ENCODE assay signal across 1 cellular context in genomic region chr11:210122-210802, GRCh38.
TF ChIP-seq lines count a peak whose summit lies in the region.

No MANE protein-coding gene starts in this region.

TF ChIP-seq in GM23338, 12 proteins besides CTCF, POLR2A, EP300 and RAD21 (continued from another document):
- TF ChIP-seq, protein P1, sequence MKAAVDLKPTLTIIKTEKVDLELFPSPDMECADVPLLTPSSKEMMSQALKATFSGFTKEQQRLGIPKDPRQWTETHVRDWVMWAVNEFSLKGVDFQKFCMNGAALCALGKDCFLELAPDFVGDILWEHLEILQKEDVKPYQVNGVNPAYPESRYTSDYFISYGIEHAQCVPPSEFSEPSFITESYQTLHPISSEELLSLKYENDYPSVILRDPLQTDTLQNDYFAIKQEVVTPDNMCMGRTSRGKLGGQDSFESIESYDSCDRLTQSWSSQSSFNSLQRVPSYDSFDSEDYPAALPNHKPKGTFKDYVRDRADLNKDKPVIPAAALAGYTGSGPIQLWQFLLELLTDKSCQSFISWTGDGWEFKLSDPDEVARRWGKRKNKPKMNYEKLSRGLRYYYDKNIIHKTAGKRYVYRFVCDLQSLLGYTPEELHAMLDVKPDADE (IDR thresholded peaks at IDR 0.05) = no peak
- no peak for TF ChIP-seq REST (IDR thresholded peaks at IDR 0.05; ENCODE audit: unreplicated experiment)
